Comparison of ENCODE assay signal across 1 cellular context in genomic region chr2:101159526-101159925, GRCh38.
TF ChIP-seq lines count a peak whose summit lies in the region.

No MANE protein-coding gene starts in this region.

TF ChIP-seq in WTC11, 78 proteins besides CTCF, POLR2A, EP300 and RAD21 (continued from another document):
- TF ChIP-seq ARID4B (CRISPR knock-in tag; IDR thresholded peaks at IDR 0.05; ENCODE audit: borderline replicate concordance) = no peak
- no peak for TF ChIP-seq ETV6 (CRISPR knock-in tag; IDR thresholded peaks at IDR 0.05)
- no peak for TF ChIP-seq MYBL2 (CRISPR knock-in tag; IDR thresholded peaks at IDR 0.05)
- no peak for TF ChIP-seq RORB (CRISPR knock-in tag; IDR thresholded peaks at IDR 0.05)
- TF ChIP-seq IRF2 (CRISPR knock-in tag; IDR thresholded peaks at IDR 0.05; ENCODE audit: borderline replicate concordance, low read depth) = no peak
